Comparison of ENCODE assay signal across 14 cellular contexts in genomic region chr12:117486840-117487659, GRCh38.
A peak's percentile ranks its signal among the peaks of the same experiment; 100 is the strongest.
DNase-seq lines count a peak whose midpoint lies in the region; ATAC-seq and TF ChIP-seq lines count a peak whose summit lies in the region.
"Had no signal": no experiment of that assay in that cellular context is flagged by ENCODE, and none has a peak within 500 bp of the region (broad histone marks: within the 10 kb centered on the region; RNA-seq: fewer than 3 reads in every experiment).

No MANE protein-coding gene starts in this region.

- peaks cover 0 to 3% (median under 1%) of the 10 kb centered on the region in 7 donors for H3K9me3 Mint-ChIP-seq in CD14-positive monocyte
- peaks cover 6 to 9% of the 10 kb centered on the region in 2 donors for H3K9me3 Mint-ChIP-seq in effector memory CD8-positive, alpha-beta T cell

- no peak overlapping the region for H3K4me3 ChIP-seq in right atrium auricular region
- no peak overlapping the region for H3K4me3 ChIP-seq in adrenal gland
- H3K4me3 ChIP-seq: ascending aorta, BLaER1, uterus had no signal

- no peak overlapping the region for H3K4me3 Mint-ChIP-seq in CD14-positive monocyte
- no peak overlapping the region for H3K4me3 Mint-ChIP-seq in effector memory CD8-positive, alpha-beta T cell
- H3K4me3 Mint-ChIP-seq: natural killer cell treated with Interleukin-12 subunit alpha and Interleukin-12 subunit beta and Interleukin-15 and Interleukin-18, amount 100 ng/mL, for 72 hours had no signal

- ATAC-seq in left ventricle myocardium superior (peak; percentile 73), HG03521 (IDR thresholded peaks at IDR 0.05; ENCODE audit: unreplicated experiment) (no peak)
- ATAC-seq in effector memory CD8-positive, alpha-beta T cell (replicated peaks): no peak

- H3K36me3 ChIP-seq in right atrium auricular region (no peaks in the 10 kb centered on the region), adrenal gland (replicated peaks in 1 of 2) (no peaks in the 10 kb centered on the region)
- H3K36me3 ChIP-seq: ascending aorta, BLaER1, uterus had no signal

- H3K27ac ChIP-seq in right atrium auricular region: peak overlapping the region in 1 of 2 donors; percentile 18
- H3K27ac ChIP-seq in adrenal gland: peak overlapping the region in 2 of 5 donors; percentile 46 to 66
- H3K27ac ChIP-seq: ascending aorta, BLaER1, uterus had no signal

- no peaks in the 10 kb centered on the region for H3K36me3 Mint-ChIP-seq in CD14-positive monocyte
- no peaks in the 10 kb centered on the region for H3K36me3 Mint-ChIP-seq in effector memory CD8-positive, alpha-beta T cell (ENCODE audit: insufficient read depth)
- H3K36me3 Mint-ChIP-seq: natural killer cell treated with Interleukin-12 subunit alpha and Interleukin-12 subunit beta and Interleukin-15 and Interleukin-18, amount 100 ng/mL, for 72 hours had no signal

- no peaks in the 10 kb centered on the region for H3K4me1 ChIP-seq in right atrium auricular region
- peaks cover 0 to 4% of the 10 kb centered on the region in 2 donors for H3K4me1 ChIP-seq in adrenal gland (replicated peaks in 1 of 2)
- H3K4me1 ChIP-seq: ascending aorta, uterus had no signal

- no peak for TF ChIP-seq CTCF in right atrium auricular region (IDR thresholded peaks at IDR 0.05)
- no peak for TF ChIP-seq CTCF in adrenal gland (IDR thresholded peaks at IDR 0.05)
- TF ChIP-seq CTCF in CD14-positive monocyte (IDR thresholded peaks at IDR 0.05): no peak

- no peaks in the 10 kb centered on the region for H3K4me1 Mint-ChIP-seq in CD14-positive monocyte
- no peaks in the 10 kb centered on the region for H3K4me1 Mint-ChIP-seq in effector memory CD8-positive, alpha-beta T cell (ENCODE audit: low read depth in 2 of 2)

- peaks cover 10 to 14% (median 14%) of the 10 kb centered on the region in 3 donors for H3K27me3 Mint-ChIP-seq in CD14-positive monocyte (ENCODE audit: low read depth in 3 of 3)
- H3K27me3 Mint-ChIP-seq in effector memory CD8-positive, alpha-beta T cell: peaks cover 6 to 8% of the 10 kb centered on the region in 2 donors

- no peak overlapping the region for H3K27ac Mint-ChIP-seq in CD14-positive monocyte
- H3K27ac Mint-ChIP-seq in effector memory CD8-positive, alpha-beta T cell: no peak overlapping the region
- H3K27ac Mint-ChIP-seq: natural killer cell treated with Interleukin-12 subunit alpha and Interleukin-12 subunit beta and Interleukin-15 and Interleukin-18, amount 100 ng/mL, for 72 hours had no signal

- WGBS in adrenal gland, 4 donors: 37 to 48% (median 46%) methylated on average over 5 of the region's 5 CpGs

- H3K9me3 ChIP-seq in right atrium auricular region (peaks cover 0 to 2% of the 10 kb centered on the region in 2 donors), adrenal gland (replicated peaks in 1 of 3) (no peaks in the 10 kb centered on the region)
- H3K9me3 ChIP-seq: ascending aorta, BLaER1, uterus had no signal

- DNase-seq in left ventricle myocardium superior (no peak), right atrium auricular region (ENCODE audit: low spot score) (no peak), adrenal gland (peak; percentile 80 to 93 (median 90)), lung microvascular endothelial cell (ENCODE audit: low read depth in 2 of 2) (peak; percentile 75 to 93), CD14-positive monocyte (ENCODE audit: low spot score) (no peak), NCI-H524 (lab: John Stamatoyannopoulos, UW) (no peak)
- DNase-seq in effector memory CD8-positive, alpha-beta T cell: no peak
- DNase-seq: foreskin melanocyte, H7, uterus had no signal

- H3K27me3 ChIP-seq in right atrium auricular region (no peaks in the 10 kb centered on the region), adrenal gland (no peaks in the 10 kb centered on the region)
- H3K27me3 ChIP-seq: ascending aorta, BLaER1, uterus had no signal

- TF ChIP-seq POLR2A in adrenal gland (IDR thresholded peaks at IDR 0.05): no peak

- intact Hi-C loops in left ventricle myocardium superior (cut with micrococcal nuclease): no loop called here
- intact Hi-C loops in adrenal gland (cut with DNase I): no loop called here
- intact Hi-C loops in CD14-positive monocyte (cut with micrococcal nuclease): no loop called here

Comparison
In these comparisons a context has a peak if more than half of its experiments do, and no peak if none do; other contexts are left out.
1. DNase-seq: peak in adrenal gland (7 of 7) and lung microvascular endothelial cell (2 of 2); none in left ventricle myocardium superior (single experiment), right atrium auricular region (single experiment), CD14-positive monocyte (single experiment), effector memory CD8-positive, alpha-beta T cell (0 of 3) and NCI-H524 (0 of 2).